In genomic region chr11:18322818-18323570, GRCh38 we compare ENCODE assay signal across 9 cellular contexts. TPM values are rescaled to one million over a fixed set of nuclear protein-coding genes. Genes with fewer than 3 reads are reported as not detected.
A peak's percentile ranks its signal among the peaks of the same experiment; 100 is the strongest.
DNase-seq lines count a peak whose midpoint lies in the region; ATAC-seq, FAIRE-seq and TF ChIP-seq lines count a peak whose summit lies in the region.
"Had no signal": no experiment of that assay in that cellular context is flagged by ENCODE, and none has a peak within 500 bp of the region (broad histone marks: within the 10 kb centered on the region; RNA-seq: fewer than 3 reads in every experiment).

No MANE protein-coding gene starts in this region.

- TF ChIP-seq CTCF in OCI-LY3 (IDR thresholded peaks at IDR 0.05; ENCODE audit: low read depth, low read length) (no peak), endothelial cell of umbilical vein (IDR thresholded peaks at IDR 0.05; ENCODE audit: extremely low read depth in 1 of 2, insufficient read depth in 1 of 2, low read depth in 1 of 2, low read length in 2 of 2) (no peak), pancreas (IDR thresholded peaks at IDR 0.05) (no peak)

- H3K27ac ChIP-seq in OCI-LY3 (ENCODE audit: low read length) (no peak overlapping the region; the same call in 1 of the 2 replicates), endothelial cell of umbilical vein (ENCODE audit: insufficient read depth, low read depth, low read length) (peak overlapping the region; percentile 78), pancreas (peak overlapping the region; percentile 92 to 98 (median 98))

- dilution Hi-C loops in endothelial cell of umbilical vein (cut with MboI; ENCODE audit: extremely low pct_ligation_motif_present, low sequenced_read_pairs) = no loop called here

- peaks cover 21% of the 10 kb centered on the region for H3K36me3 ChIP-seq in OCI-LY3 (replicated peaks; ENCODE audit: low read depth, low read length)
- no peaks in the 10 kb centered on the region for H3K36me3 ChIP-seq in endothelial cell of umbilical vein (ENCODE audit: control insufficient read depth in 2 of 2, extremely low read depth in 1 of 2, insufficient read depth in 2 of 2, low read length in 2 of 2)
- H3K36me3 ChIP-seq in pancreas = peaks cover 0 to 4% (median 0%) of the 10 kb centered on the region in 3 donors

- H3K4me3 ChIP-seq in OCI-LY3 (ENCODE audit: low read length) = peak overlapping the region; percentile 91
- peak overlapping the region; percentile 60 to 90 (median 63) for H3K4me3 ChIP-seq in endothelial cell of umbilical vein (replicated peaks in 1 of 3; ENCODE audit: insufficient read depth in 1 of 3, low read depth in 1 of 3, low read length in 3 of 3)
- peak overlapping the region; percentile 74 to 86 (median 80) for H3K4me3 ChIP-seq in pancreas

- H3K9me3 ChIP-seq in OCI-LY3 (ENCODE audit: insufficient read depth, low read length) = no peaks in the 10 kb centered on the region
- no peaks in the 10 kb centered on the region for H3K9me3 ChIP-seq in endothelial cell of umbilical vein (replicated peaks; ENCODE audit: control insufficient read depth, insufficient read depth, low read length)
- H3K9me3 ChIP-seq in pancreas = no peaks in the 10 kb centered on the region

- peak; percentile 13 for DNase-seq in G401 (ENCODE audit: low spot score)
- no peak for DNase-seq in endothelial cell of umbilical vein (ENCODE audit: low read depth, low spot score)
- DNase-seq in pancreas = no peak
- DNase-seq in T-helper 9 cell = no peak

- ATAC-seq in pancreas (peak in 1 of 4 donors; percentile 1), HG03432 (IDR thresholded peaks at IDR 0.05; ENCODE audit: unreplicated experiment) (no peak), GM21515 (IDR thresholded peaks at IDR 0.05; ENCODE audit: unreplicated experiment) (no peak), GM18505 (IDR thresholded peaks at IDR 0.05; ENCODE audit: unreplicated experiment) (no peak)

- H3K4me1 ChIP-seq in OCI-LY3 (ENCODE audit: low read length) = peaks cover 42% of the 10 kb centered on the region
- peaks cover 31% of the 10 kb centered on the region for H3K4me1 ChIP-seq in endothelial cell of umbilical vein (ENCODE audit: control insufficient read depth, extremely low read depth, insufficient read depth, low read length)
- peaks cover 24 to 43% (median 39%) of the 10 kb centered on the region in 3 donors for H3K4me1 ChIP-seq in pancreas

- H3K27me3 ChIP-seq in OCI-LY3 (ENCODE audit: low read depth, low read length) = no peaks in the 10 kb centered on the region
- no peaks in the 10 kb centered on the region for H3K27me3 ChIP-seq in endothelial cell of umbilical vein (ENCODE audit: control insufficient read depth in 2 of 2, insufficient read depth in 2 of 2, low read length in 2 of 2)
- H3K27me3 ChIP-seq in pancreas = no peaks in the 10 kb centered on the region

- CTCF ChIA-PET in endothelial cell of umbilical vein (lab: Charles Lee) = interaction anchor here (2.6 kb wide), 1 partner anchor 72 kb away, joined by 13 read pairs; the partner anchor contains the start of gene LDHA

- intact Hi-C loops in endothelial cell of umbilical vein (cut with micrococcal nuclease) = loop anchor here (1.0 to 5.0 kb wide), 9 partner anchors 60 to 1246 kb away; partner anchors contain the start of genes PIK3C2A, RPS13, SAAL1 and SERGEF
- intact Hi-C loops in pancreas (cut with DNase I) = no loop called here

- TF ChIP-seq POLR2A in endothelial cell of umbilical vein (IDR thresholded peaks at IDR 0.05; ENCODE audit: low read depth, low read length) (no peak), GM18505 (IDR thresholded peaks at IDR 0.05; ENCODE audit: borderline replicate concordance, extremely low read depth, insufficient read depth, insufficient read length) (no peak)

- FAIRE-seq in endothelial cell of umbilical vein (lab: Jason Lieb, UNC) (no peak), pancreas (lab: Jason Lieb, UNC) (no peak)

- WGBS in pancreas, 2 donors = 5 to 7% methylated on average over 18 of the region's 18 CpGs

- H3K9ac ChIP-seq in OCI-LY3 (ENCODE audit: low read length) (peak overlapping the region; percentile 95), endothelial cell of umbilical vein (replicated peaks; ENCODE audit: extremely low read depth, insufficient read depth, low read length) (peak overlapping the region; percentile 88)

- H3K9me1 ChIP-seq in endothelial cell of umbilical vein (replicated peaks; ENCODE audit: control insufficient read depth, extremely low read depth, insufficient read depth, low read length) = no peaks in the 10 kb centered on the region

- H3K79me2 ChIP-seq in OCI-LY3 (ENCODE audit: low read length) (peaks cover 93% of the 10 kb centered on the region), endothelial cell of umbilical vein (ENCODE audit: control insufficient read depth, insufficient read depth, low read length) (peaks cover 52% of the 10 kb centered on the region)

- H2AFZ ChIP-seq in OCI-LY3 (ENCODE audit: low read depth, low read length) (no peak overlapping the region), endothelial cell of umbilical vein (ENCODE audit: low read depth, low read length) (no peak overlapping the region)

- peak overlapping the region; percentile 89 for H3K4me2 ChIP-seq in OCI-LY3 (ENCODE audit: low read length)
- peak overlapping the region; percentile 97 for H3K4me2 ChIP-seq in endothelial cell of umbilical vein (ENCODE audit: insufficient read depth, low read length)

- POLR2A ChIA-PET in endothelial cell of umbilical vein (lab: Charles Lee) = no interaction called here

- H4K20me1 ChIP-seq in OCI-LY3 (ENCODE audit: insufficient read depth, low read length) = peaks cover 14% of the 10 kb centered on the region; the same call in 1 of the 2 replicates
- no peaks in the 10 kb centered on the region for H4K20me1 ChIP-seq in endothelial cell of umbilical vein (replicated peaks; ENCODE audit: control insufficient read depth, extremely low read depth, insufficient read depth, low read length)

- TSS peak; percentile 36 for BruUV-seq in endothelial cell of umbilical vein (replicated peaks; lab: Mats Ljungman, UMichigan)

- in situ Hi-C loops in G401 (cut with HindIII; ENCODE audit: low sequenced_read_pairs) = no loop called here

TF ChIP-seq in endothelial cell of umbilical vein, 7 proteins besides CTCF, POLR2A, EP300 and RAD21:
- TF ChIP-seq JUN (IDR thresholded peaks at IDR 0.05; ENCODE audit: borderline replicate concordance, insufficient read depth, insufficient read length, low read depth) (no peak), GATA2 (IDR thresholded peaks at IDR 0.05; ENCODE audit: insufficient read depth, insufficient read length, low read depth, low read length) (no peak), FOS (IDR thresholded peaks at IDR 0.05; ENCODE audit: borderline replicate concordance, insufficient read depth, low read length) (no peak), MYC (IDR thresholded peaks at IDR 0.05; ENCODE audit: low read depth, low read length) (no peak), MAX (IDR thresholded peaks at IDR 0.05; ENCODE audit: insufficient read depth, insufficient read length) (no peak), POLR2AphosphoS5 (IDR thresholded peaks at IDR 0.05; ENCODE audit: insufficient read depth, low read depth, low read length) (no peak), EZH2 (IDR thresholded peaks at IDR 0.05; ENCODE audit: borderline replicate concordance, low read depth, low read length, severe bottlenecking) (no peak)

RNA-seq across cellular contexts. Expression of gene GTF2H1, which starts 0.6 kb away (rescaled TPM):
- total RNA-seq in G401 (2014; rRNA removed; shearing (Covaris generic)) = 67.3 and 111 TPM in 2 replicates
- total RNA-seq in endothelial cell of umbilical vein (44.4 and 47.7 TPM in 2 replicates), pancreas (10 to 100 TPM; 13.9 to 23.1 (median 18.2) TPM)
- polyA plus RNA-seq in endothelial cell of umbilical vein (14.2 and 15.7 TPM in 2 replicates), pancreas (10 to 100 TPM; 11.9 to 20.5 TPM)
- 24.0 and 27.7 TPM in 2 replicates for polyA plus RNA-seq in endothelial cell of umbilical vein (2011; cell fraction: cytosol; rRNA removed)
- 36.4 and 42.8 TPM in 2 replicates for polyA plus RNA-seq in endothelial cell of umbilical vein (2011; cell fraction: nucleus; rRNA removed)
- 33.0 and 44.0 TPM in 2 replicates for polyA plus RNA-seq in endothelial cell of umbilical vein (2012)
- polyA minus RNA-seq in endothelial cell of umbilical vein = 22.1 and 32.9 TPM in 2 replicates
- polyA minus RNA-seq in endothelial cell of umbilical vein (2011; cell fraction: cytosol; rRNA and poly(A)+ RNA removed) = 27.7 TPM
- 30.4 and 58.1 TPM in 2 replicates for polyA minus RNA-seq in endothelial cell of umbilical vein (2011; cell fraction: nucleus; rRNA and poly(A)+ RNA removed)

RNA-seq across cellular contexts. Expression of gene HPS5, which starts 1.1 kb away (rescaled TPM):
- total RNA-seq in G401 (2014; rRNA removed; shearing (Covaris generic)) = 26.4 and 33.0 TPM in 2 replicates
- total RNA-seq in endothelial cell of umbilical vein (14.1 and 15.6 TPM in 2 replicates), pancreas (1 to 10 TPM; 4.6 to 9.7 (median 7.3) TPM)
- polyA plus RNA-seq in endothelial cell of umbilical vein (3.3 and 4.7 TPM in 2 replicates), pancreas (1 to 10 TPM; 3.4 to 5.0 TPM)
- polyA plus RNA-seq in endothelial cell of umbilical vein (2011; cell fraction: cytosol; rRNA removed) = 6.2 and 6.3 TPM in 2 replicates
- polyA plus RNA-seq in endothelial cell of umbilical vein (2011; cell fraction: nucleus; rRNA removed) = 9.2 and 13.2 TPM in 2 replicates
- polyA plus RNA-seq in endothelial cell of umbilical vein (2012) = 10.2 and 13.1 TPM in 2 replicates
- polyA minus RNA-seq in endothelial cell of umbilical vein = 25.3 and 27.9 TPM in 2 replicates
- 17.6 TPM for polyA minus RNA-seq in endothelial cell of umbilical vein (2011; cell fraction: cytosol; rRNA and poly(A)+ RNA removed)
- polyA minus RNA-seq in endothelial cell of umbilical vein (2011; cell fraction: nucleus; rRNA and poly(A)+ RNA removed) = 12.3 and 15.0 TPM in 2 replicates

RNA-seq across cellular contexts. Expression of gene SAA1, which starts 56.9 kb away (rescaled TPM):
- 3.3 and 4.6 TPM in 2 replicates for total RNA-seq in G401 (2014; rRNA removed; shearing (Covaris generic))
- not detected in 2 replicates for total RNA-seq in endothelial cell of umbilical vein
- not detected in 2 replicates for polyA plus RNA-seq in endothelial cell of umbilical vein
- polyA plus RNA-seq in endothelial cell of umbilical vein (2011; cell fraction: cytosol; rRNA removed) = not detected in 2 replicates
- polyA plus RNA-seq in endothelial cell of umbilical vein (2011; cell fraction: nucleus; rRNA removed) = not detected in 2 replicates
- polyA plus RNA-seq in endothelial cell of umbilical vein (2012) = not detected in 2 replicates
- not detected in 2 replicates for polyA minus RNA-seq in endothelial cell of umbilical vein
- not detected for polyA minus RNA-seq in endothelial cell of umbilical vein (2011; cell fraction: cytosol; rRNA and poly(A)+ RNA removed)
- polyA minus RNA-seq in endothelial cell of umbilical vein (2011; cell fraction: nucleus; rRNA and poly(A)+ RNA removed) = not detected in 2 replicates
- total RNA-seq in pancreas = 10 to 100 TPM in 3 of 6 donors, 1 to 10 TPM in 2, under 1 TPM in 1; 0.67 to 77.9 (median 10.1) TPM
- polyA plus RNA-seq in pancreas = 10 to 100 TPM in 1 of 2 donors, 1 to 10 TPM in 1; 5.9 to 47.8 TPM
- total RNA-seq: T-helper 2 cell treated with Interferon-gamma antibody and Interleukin-4, amounts not matched to agents 100 ng/mL and 5 ng/mL, for 36 hours had no signal
